Comparison of ENCODE assay signal across 24 cellular contexts in genomic region chr14:33851931-33852330, GRCh38.
DNase-seq lines count a peak whose midpoint lies in the region; ATAC-seq and TF ChIP-seq lines count a peak whose summit lies in the region.
"Had no signal": no experiment of that assay in that cellular context is flagged by ENCODE, and none has a peak within 500 bp of the region (broad histone marks: within the 10 kb centered on the region; RNA-seq: fewer than 3 reads in every experiment).

No MANE protein-coding gene starts in this region.

- no peak overlapping the region for H3K23ac ChIP-seq in trophoblast cell (ENCODE audit: low read length)

- peaks cover 25% of the 10 kb centered on the region for H3K4me1 ChIP-seq in GM23338 (ENCODE audit: insufficient read depth)
- peaks cover 0 to 8% (median 0%) of the 10 kb centered on the region in 4 donors for H3K4me1 ChIP-seq in esophagus muscularis mucosa
- H3K4me1 ChIP-seq in upper lobe of left lung, result no peaks in the 10 kb centered on the region
- no peaks in the 10 kb centered on the region for H3K4me1 ChIP-seq in trophoblast cell (ENCODE audit: control insufficient read depth in 1 of 2, insufficient read depth in 2 of 2, low read length in 2 of 2)
- H3K4me1 ChIP-seq: Peyer's patch had no signal

- no peaks in the 10 kb centered on the region for H3K9me3 ChIP-seq in esophagus muscularis mucosa
- H3K9me3 ChIP-seq in upper lobe of left lung, result no peaks in the 10 kb centered on the region
- H3K9me3 ChIP-seq in trophoblast cell (ENCODE audit: insufficient read depth, low read depth, low read length), result no peaks in the 10 kb centered on the region
- H3K9me3 ChIP-seq: MG63, Peyer's patch, SJCRH30 had no signal

- no peak overlapping the region for H3K4me3 ChIP-seq in GM23338
- H3K4me3 ChIP-seq in esophagus muscularis mucosa, result no peak overlapping the region
- no peak overlapping the region for H3K4me3 ChIP-seq in upper lobe of left lung
- H3K4me3 ChIP-seq in trophoblast cell (ENCODE audit: low read depth, low read length), result no peak overlapping the region
- H3K4me3 ChIP-seq: MG63, Peyer's patch, SJCRH30 had no signal

- H2AK5ac ChIP-seq in trophoblast cell (ENCODE audit: low read length), result no peak overlapping the region

- H3K27ac ChIP-seq in GM23338 (ENCODE audit: low read depth) (no peak overlapping the region), esophagus muscularis mucosa (replicated peaks in 1 of 4) (no peak overlapping the region), upper lobe of left lung (no peak overlapping the region), trophoblast cell (ENCODE audit: low read depth, low read length) (no peak overlapping the region)
- H3K27ac ChIP-seq: 22Rv1, C4-2B, Peyer's patch, SJCRH30 had no signal

- H3K4me1 Mint-ChIP-seq in GM23338 (peaks cover 31% of the 10 kb centered on the region), mesothelial cell of epicardium (peaks cover 3% of the 10 kb centered on the region)
- H3K4me1 Mint-ChIP-seq: CD8-positive, alpha-beta memory T cell had no signal

- peaks cover 4% of the 10 kb centered on the region for H3K27me3 Mint-ChIP-seq in GM23338 (ENCODE audit: insufficient read depth, low read depth, poor library complexity)
- H3K27me3 Mint-ChIP-seq in mesothelial cell of epicardium (ENCODE audit: low read depth), result peaks cover 6% of the 10 kb centered on the region

- no peaks in the 10 kb centered on the region for H3K36me3 ChIP-seq in GM23338 (ENCODE audit: insufficient read depth)
- no peaks in the 10 kb centered on the region for H3K36me3 ChIP-seq in esophagus muscularis mucosa
- no peaks in the 10 kb centered on the region for H3K36me3 ChIP-seq in upper lobe of left lung
- no peaks in the 10 kb centered on the region for H3K36me3 ChIP-seq in trophoblast cell (ENCODE audit: control insufficient read depth in 1 of 2, insufficient read depth in 2 of 2, low read length in 2 of 2)
- H3K36me3 ChIP-seq: MG63, Peyer's patch, SJCRH30 had no signal

- intact Hi-C loops in esophagus muscularis mucosa (cut with DNase I), result no loop called here

- no peak overlapping the region for H3K4me3 Mint-ChIP-seq in GM23338
- no peak overlapping the region for H3K4me3 Mint-ChIP-seq in mesothelial cell of epicardium
- H3K4me3 Mint-ChIP-seq: CD8-positive, alpha-beta memory T cell had no signal

- H3K79me2 ChIP-seq in GM23338 (replicated peaks; ENCODE audit: insufficient read depth) (no peaks in the 10 kb centered on the region), trophoblast cell (ENCODE audit: control insufficient read depth, insufficient read depth, low read length, poor library complexity) (no peaks in the 10 kb centered on the region)

- DNase-seq in NCI-H2107 treated with DMSO at 0.1 percent for 48 hours (lab: John Stamatoyannopoulos, UW; ENCODE audit: unreplicated experiment) (peak; percentile 59), NCI-H2107 (lab: John Stamatoyannopoulos, UW) (no peak), GM23338 (ENCODE audit: low spot score) (peak; percentile 23), NCI-H526 (lab: John Stamatoyannopoulos, UW) (peak; percentile 95 to 97), esophagus muscularis mucosa (ENCODE audit: extremely low spot score) (peak; percentile 82), upper lobe of left lung (no peak), trophoblast cell (no peak), mesothelial cell of epicardium (ENCODE audit: low spot score in 2 of 2, unreplicated experiment in 2 of 2) (no peak)
- DNase-seq: ACHN; AML-193; CD8-positive, alpha-beta memory T cell; EL; GF-D8; H9; MG63; NCI-H1417 treated with DMSO at 0.1 percent for 48 hours; NCI-H187; NCI-H446; NCI-H748 treated with DMSO at 0.1 percent for 48 hours; Peyer's patch; SJCRH30; T-helper 1 cell had no signal

- peak overlapping the region; percentile 25; the same call in 1 of the 2 replicates for H3K4me2 ChIP-seq in GM23338
- H3K4me2 ChIP-seq in trophoblast cell (ENCODE audit: low read length), result no peak overlapping the region

- no peaks in the 10 kb centered on the region for H3F3A ChIP-seq in GM23338 (replicated peaks; ENCODE audit: low read depth)

- TF ChIP-seq EP300 in esophagus muscularis mucosa (IDR thresholded peaks at IDR 0.05) (no peak), upper lobe of left lung (IDR thresholded peaks at IDR 0.05) (no peak)

- H3K9me3 Mint-ChIP-seq in GM23338 (no peaks in the 10 kb centered on the region), mesothelial cell of epicardium (no peaks in the 10 kb centered on the region)
- H3K9me3 Mint-ChIP-seq: H9 had no signal

- no peak overlapping the region for H3K9ac ChIP-seq in trophoblast cell (ENCODE audit: low read length)

- TF ChIP-seq CTCF in GM23338 (conservative IDR thresholded peaks at IDR 0.05; ENCODE audit: low read depth in 2 of 2) (no peak), esophagus muscularis mucosa (IDR thresholded peaks at IDR 0.05) (no peak), upper lobe of left lung (IDR thresholded peaks at IDR 0.05) (no peak), mesothelial cell of epicardium (IDR thresholded peaks at IDR 0.05; ENCODE audit: unreplicated experiment) (no peak)

- H2BK5ac ChIP-seq in trophoblast cell (ENCODE audit: low read depth, low read length, poor library complexity), result no peak overlapping the region

- 78% methylated on average over 5 of the region's 5 CpGs for WGBS in esophagus muscularis mucosa
- 60 to 67% methylated on average over 5 of the region's 5 CpGs for WGBS in upper lobe of left lung, 2 donors
- WGBS in trophoblast cell (ENCODE audit: extremely low coverage, insufficient coverage, insufficient read length), result no CpG with 5 or more reads among the region's 5 CpGs

- no peak overlapping the region for H3K4ac ChIP-seq in trophoblast cell (ENCODE audit: low read depth, low read length)

- no peak overlapping the region for H4K12ac ChIP-seq in trophoblast cell (ENCODE audit: low read depth, low read length)

- H4K91ac ChIP-seq in trophoblast cell (ENCODE audit: low read depth, low read length), result no peak overlapping the region

- no peaks in the 10 kb centered on the region for H3K79me1 ChIP-seq in trophoblast cell (ENCODE audit: low read length)

- no peaks in the 10 kb centered on the region for H3K9me2 ChIP-seq in GM23338 (ENCODE audit: insufficient read depth)

- H3K18ac ChIP-seq in trophoblast cell (ENCODE audit: low read length), result no peak overlapping the region

- no peaks in the 10 kb centered on the region for H3K36me3 Mint-ChIP-seq in GM23338 (ENCODE audit: low read depth)
- no peaks in the 10 kb centered on the region for H3K36me3 Mint-ChIP-seq in mesothelial cell of epicardium
- H3K36me3 Mint-ChIP-seq: CD8-positive, alpha-beta memory T cell had no signal

- H3K27ac Mint-ChIP-seq in GM23338 (no peak overlapping the region), mesothelial cell of epicardium (no peak overlapping the region)
- H3K27ac Mint-ChIP-seq: CD8-positive, alpha-beta memory T cell had no signal

- ATAC-seq in GM23338 (peak; percentile 9; the same call in 1 of the 3 replicates), upper lobe of left lung (ENCODE audit: low FRiP score in 2 of 2) (no peak)

- H4K8ac ChIP-seq in trophoblast cell (ENCODE audit: low read depth, low read length), result no peak overlapping the region

- H2AFZ ChIP-seq in GM23338 (no peak overlapping the region), trophoblast cell (ENCODE audit: insufficient read depth, low read length, poor library complexity) (no peak overlapping the region)

- H3K27me3 ChIP-seq in GM23338 (ENCODE audit: insufficient read depth) (no peaks in the 10 kb centered on the region), esophagus muscularis mucosa (no peaks in the 10 kb centered on the region), upper lobe of left lung (no peaks in the 10 kb centered on the region), trophoblast cell (ENCODE audit: insufficient read depth, low read length) (no peaks in the 10 kb centered on the region)
- H3K27me3 ChIP-seq: MG63, Peyer's patch, SJCRH30 had no signal

- TF ChIP-seq POLR2A in esophagus muscularis mucosa (IDR thresholded peaks at IDR 0.05; ENCODE audit: low read depth) (no peak), upper lobe of left lung (IDR thresholded peaks at IDR 0.05) (no peak)

- H3K14ac ChIP-seq in trophoblast cell (ENCODE audit: low read length), result no peak overlapping the region

- no peaks in the 10 kb centered on the region for H4K20me1 ChIP-seq in GM23338 (replicated peaks; ENCODE audit: insufficient read depth)

- no peak overlapping the region for H2BK120ac ChIP-seq in trophoblast cell (ENCODE audit: insufficient read depth, low read length, poor library complexity)

- no peak overlapping the region for H2BK12ac ChIP-seq in trophoblast cell (ENCODE audit: low read length)

TF ChIP-seq in GM23338, 12 proteins besides CTCF, POLR2A, EP300 and RAD21 (continues in another document):
- no peak for TF ChIP-seq ZNF114 (CRISPR knock-in tag; IDR thresholded peaks at IDR 0.05)
- TF ChIP-seq NANOG (IDR thresholded peaks at IDR 0.05; ENCODE audit: borderline replicate concordance), result no peak

Comparison
In these comparisons a context has a peak if more than half of its experiments do, and no peak if none do; other contexts are left out.
1. DNase-seq: peak in NCI-H2107 treated with DMSO at 0.1 percent for 48 hours (single experiment), GM23338 (single experiment), NCI-H526 (2 of 2) and esophagus muscularis mucosa (single experiment); none in NCI-H2107 (single experiment), upper lobe of left lung (0 of 2), trophoblast cell (0 of 2) and mesothelial cell of epicardium (0 of 2).